ENCODE assay signal across 31 cellular contexts in the genomic region with DNA sequence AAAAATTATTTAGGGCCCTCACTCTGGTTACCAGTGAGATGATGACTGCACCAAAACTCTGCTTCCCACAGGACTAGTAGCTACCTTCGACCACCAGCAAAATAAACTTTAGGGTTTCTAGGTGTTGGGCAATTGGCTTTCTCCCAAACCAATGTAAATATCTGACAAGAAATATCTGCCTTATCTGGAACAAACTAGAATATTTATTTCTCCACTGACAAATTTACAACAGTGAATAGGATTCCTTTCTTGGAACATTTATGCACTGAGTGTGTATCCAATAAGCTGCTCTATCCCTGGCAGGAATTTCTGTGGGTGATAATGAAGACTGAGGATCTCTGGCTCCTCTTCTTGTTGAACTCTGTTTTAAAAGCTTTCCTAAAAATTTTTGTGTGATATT.
"Had no signal": no experiment of that assay in that cellular context is flagged by ENCODE, and none has a peak within 500 bp of the region (broad histone marks: within the 10 kb centered on the region; RNA-seq: fewer than 3 reads in every experiment).

No MANE protein-coding gene starts in this region.

- H3K27ac Mint-ChIP-seq: immature natural killer cell; naive thymus-derived CD4-positive, alpha-beta T cell; natural killer cell treated with Interleukin-12 subunit alpha and Interleukin-12 subunit beta and Interleukin-15 and Interleukin-18, amount 100 ng/mL, for 72 hours; stimulated activated naive B cell treated with anti-CD40 and anti-IgM and Interleukin-4, amounts not matched to agents 10 μg/mL and 1 μg/mL and 100 μg/mL, for 72 hours had no signal

- H3K4me3 ChIP-seq: left ventricle myocardium inferior, lung, mucosa of descending colon, pancreas, prostate gland, skin epidermis, suprapubic skin, thoracic aorta, tibial artery, upper lobe of right lung had no signal

- ATAC-seq: left colon; mucosa of descending colon; naive thymus-derived CD4-positive, alpha-beta T cell; natural killer cell treated with Interleukin-12 subunit alpha and Interleukin-12 subunit beta and Interleukin-15 and Interleukin-18, amount 100 ng/mL, for 72 hours; pancreas; right cardiac atrium; sciatic nerve; stimulated activated naive B cell treated with anti-CD40 and anti-IgM and Interleukin-4, amounts not matched to agents 10 μg/mL and 1 μg/mL and 100 μg/mL, for 72 hours; stimulated activated naive CD8-positive, alpha-beta T cell treated with anti-CD3 and anti-CD28 coated beads, Interleukin-15, Interleukin-2, amounts not matched to agents 100 U/mL and 50 U/mL, for 24 hours had no signal

- H3K9me3 Mint-ChIP-seq: stimulated activated naive B cell treated with anti-CD40 and anti-IgM and Interleukin-4, amounts not matched to agents 10 μg/mL and 1 μg/mL and 100 μg/mL, for 72 hours had no signal

- H3K36me3 Mint-ChIP-seq: immature natural killer cell; naive thymus-derived CD4-positive, alpha-beta T cell; natural killer cell treated with Interleukin-12 subunit alpha and Interleukin-12 subunit beta and Interleukin-15 and Interleukin-18, amount 100 ng/mL, for 72 hours; stimulated activated naive B cell treated with anti-CD40 and anti-IgM and Interleukin-4, amounts not matched to agents 10 μg/mL and 1 μg/mL and 100 μg/mL, for 72 hours had no signal

- H3K27me3 Mint-ChIP-seq: naive thymus-derived CD4-positive, alpha-beta T cell; natural killer cell treated with Interleukin-12 subunit alpha and Interleukin-12 subunit beta and Interleukin-15 and Interleukin-18, amount 100 ng/mL, for 72 hours; stimulated activated naive B cell treated with anti-CD40 and anti-IgM and Interleukin-4, amounts not matched to agents 10 μg/mL and 1 μg/mL and 100 μg/mL, for 72 hours had no signal

- H3K4me1 Mint-ChIP-seq: immature natural killer cell; naive thymus-derived CD4-positive, alpha-beta T cell; neural crest cell; stimulated activated naive B cell treated with anti-CD40 and anti-IgM and Interleukin-4, amounts not matched to agents 10 μg/mL and 1 μg/mL and 100 μg/mL, for 72 hours had no signal

- H3K4me3 Mint-ChIP-seq: immature natural killer cell; naive thymus-derived CD4-positive, alpha-beta T cell; natural killer cell treated with Interleukin-12 subunit alpha and Interleukin-12 subunit beta and Interleukin-15 and Interleukin-18, amount 100 ng/mL, for 72 hours; neural crest cell; stimulated activated naive B cell treated with anti-CD40 and anti-IgM and Interleukin-4, amounts not matched to agents 10 μg/mL and 1 μg/mL and 100 μg/mL, for 72 hours had no signal

- DNase-seq: hypothalamus; immature natural killer cell; kidney; left colon; left ventricle myocardium inferior; mesendoderm; midbrain; mucosa of descending colon; naive thymus-derived CD4-positive, alpha-beta T cell; nucleus accumbens; pancreas; posterior cingulate gyrus; retina; right cardiac atrium; stimulated activated CD4-positive, alpha-beta T cell treated with anti-CD3 and anti-CD28 coated beads, Interleukin-12 subunit alpha, Interleukin-12 subunit beta, amount 100 ng/mL, for 4 hours; stimulated activated CD4-positive, alpha-beta T cell treated with anti-CD3 and anti-CD28 coated beads, Interleukin-15, amount 100 ng/mL, for 24 hours; stimulated activated CD4-positive, alpha-beta T cell treated with anti-CD3 and anti-CD28 coated beads, Interleukin-2, amount 100 ng/mL, for 24 hours; stimulated activated CD4-positive, alpha-beta T cell treated with anti-CD3 and anti-CD28 coated beads, Interleukin-4, amount 100 ng/mL, for 1 hour; stimulated activated naive B cell treated with anti-CD40 and anti-IgM and Interleukin-4, amounts not matched to agents 10 μg/mL and 1 μg/mL and 100 μg/mL, for 72 hours; stimulated activated naive CD8-positive, alpha-beta T cell treated with anti-CD3 and anti-CD28 coated beads, Interleukin-15, Interleukin-2, amounts not matched to agents 100 U/mL and 50 U/mL, for 24 hours; tibial artery; trophoblast cell; upper lobe of right lung had no signal
